ENCODE assay signal across 12 cellular contexts in the genomic region with DNA sequence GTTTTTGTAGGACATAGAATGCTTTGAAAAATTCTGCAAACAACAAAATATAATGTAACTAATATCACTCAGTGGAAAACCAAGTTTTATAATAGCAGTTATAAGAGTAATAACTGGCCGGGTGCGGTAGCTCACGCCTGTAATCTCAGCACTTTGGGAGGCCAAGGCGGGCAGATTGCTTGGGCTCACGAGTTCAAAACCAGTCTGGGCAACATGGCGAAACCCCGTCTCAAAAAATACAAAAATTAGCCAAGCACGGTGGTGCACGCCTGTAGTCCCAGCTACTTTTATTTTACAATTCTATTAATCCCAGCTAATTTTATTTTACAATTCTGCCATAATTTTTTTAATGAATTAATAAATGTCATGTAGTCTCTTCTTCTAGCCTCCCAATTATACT. TPM values are rescaled to one million over a fixed set of nuclear protein-coding genes. Genes with fewer than 3 reads are reported as not detected.
DNase-seq lines count a peak whose midpoint lies in the region; ATAC-seq, FAIRE-seq and TF ChIP-seq lines count a peak whose summit lies in the region.
"Had no signal": no experiment of that assay in that cellular context is flagged by ENCODE, and none has a peak within 500 bp of the region (broad histone marks: within the 10 kb centered on the region; RNA-seq: fewer than 3 reads in every experiment).

No MANE protein-coding gene starts in this region.

- H3K36me3 ChIP-seq in small intestine (ENCODE audit: control insufficient read depth in 2 of 2, insufficient read depth in 2 of 2, low read length in 2 of 2), result no peaks in the 10 kb centered on the region
- H3K36me3 ChIP-seq: tibial nerve had no signal

- CTCF ChIA-PET in activated CD4-positive, alpha-beta T cell treated with anti-CD3 and anti-CD28 coated beads, Interleukin-2, amount 10 ng/mL, durations not matched to agents 7 days and 5 days (lab: Charles Lee), result interaction anchor here (1.0 to 2.2 kb wide), 3 partner anchors 11 to 40 kb away, joined by 3 to 5 read pairs (median 3); no protein-coding TSS in a partner anchor
- CTCF ChIA-PET in RWPE1 (lab: Yijun Ruan, JAX), result interaction anchor here (0.6 kb wide), 1 partner anchor 24 kb away, joined by 5 read pairs; no protein-coding TSS in a partner anchor

- H3K27ac Mint-ChIP-seq in activated CD4-positive, alpha-beta T cell treated with anti-CD3 and anti-CD28 coated beads, Interleukin-2, amount 10 ng/mL, durations not matched to agents 7 days and 5 days, result no peak overlapping the region
- H3K27ac Mint-ChIP-seq in central memory CD8-positive, alpha-beta T cell (ENCODE audit: low read depth), result peak overlapping the region; percentile 99

- DNase-seq in activated CD4-positive, alpha-beta T cell treated with anti-CD3 and anti-CD28 coated beads, Interleukin-2, amount 10 ng/mL, durations not matched to agents 7 days and 5 days, result no peak
- DNase-seq in activated CD4-positive, alpha-beta T cell treated with anti-CD3 and anti-CD28 coated beads, Interleukin-2, amount 50 U/mL, for 4 hours, result no peak
- DNase-seq in NB4 (ENCODE audit: low read depth), result no peak
- no peak for DNase-seq in central memory CD8-positive, alpha-beta T cell (ENCODE audit: low spot score in 2 of 2)
- peak; percentile 44 for DNase-seq in retina
- no peak for DNase-seq in RWPE1 (ENCODE audit: low spot score)
- no peak for DNase-seq in small intestine
- DNase-seq: EL, Right ventricle myocardium superior had no signal

- H3K9me3 Mint-ChIP-seq in activated CD4-positive, alpha-beta T cell treated with anti-CD3 and anti-CD28 coated beads, Interleukin-2, amount 10 ng/mL, durations not matched to agents 7 days and 5 days, result no peaks in the 10 kb centered on the region
- no peaks in the 10 kb centered on the region for H3K9me3 Mint-ChIP-seq in central memory CD8-positive, alpha-beta T cell

- no peaks in the 10 kb centered on the region for H3K27me3 Mint-ChIP-seq in activated CD4-positive, alpha-beta T cell treated with anti-CD3 and anti-CD28 coated beads, Interleukin-2, amount 10 ng/mL, durations not matched to agents 7 days and 5 days
- H3K27me3 Mint-ChIP-seq in central memory CD8-positive, alpha-beta T cell, result no peaks in the 10 kb centered on the region

- H3K27me3 ChIP-seq in small intestine (ENCODE audit: control insufficient read depth in 2 of 2, insufficient read depth in 2 of 2, low read length in 2 of 2), result no peaks in the 10 kb centered on the region
- H3K27me3 ChIP-seq: tibial nerve had no signal

- H3K4me1 Mint-ChIP-seq in activated CD4-positive, alpha-beta T cell treated with anti-CD3 and anti-CD28 coated beads, Interleukin-2, amount 10 ng/mL, durations not matched to agents 7 days and 5 days, result peaks cover 52% of the 10 kb centered on the region
- H3K4me1 Mint-ChIP-seq in central memory CD8-positive, alpha-beta T cell, result peaks cover 44% of the 10 kb centered on the region

- POLR2A ChIA-PET in activated CD4-positive, alpha-beta T cell treated with anti-CD3 and anti-CD28 coated beads, Interleukin-2, amount 10 ng/mL, durations not matched to agents 7 days and 5 days (lab: Charles Lee), result interaction anchor here (0.6 to 1.7 kb wide), 2 partner anchors 29 to 485 kb away, joined by 3 read pairs; a partner anchor contains a TSS
- POLR2A ChIA-PET in RWPE1 (lab: Yijun Ruan, JAX; ENCODE audit: low non-redundant PET), result no interaction called here

- no peak for FAIRE-seq in small intestine (lab: Jason Lieb, UNC)

- H3K9me3 ChIP-seq in small intestine (ENCODE audit: control insufficient read depth, low read depth), result no peaks in the 10 kb centered on the region
- H3K9me3 ChIP-seq: tibial nerve had no signal

- WGBS in small intestine, 3 donors, result 44 to 63% (median 59%) methylated on average over 9 of the region's 9 CpGs

- H3K27ac ChIP-seq in RWPE1, result no peak overlapping the region
- H3K27ac ChIP-seq in small intestine (ENCODE audit: low read depth in 1 of 2, low read length in 1 of 2), result no peak overlapping the region
- H3K27ac ChIP-seq: coronary artery had no signal

- H3K4me3 Mint-ChIP-seq in activated CD4-positive, alpha-beta T cell treated with anti-CD3 and anti-CD28 coated beads, Interleukin-2, amount 10 ng/mL, durations not matched to agents 7 days and 5 days, result peak overlapping the region; percentile 89
- peak overlapping the region; percentile 86 for H3K4me3 Mint-ChIP-seq in central memory CD8-positive, alpha-beta T cell

- TF ChIP-seq POLR2A in NB4 (IDR thresholded peaks at IDR 0.05; ENCODE audit: extremely low read depth, insufficient read length), result no peak

- peaks cover 5% of the 10 kb centered on the region for H3K36me3 Mint-ChIP-seq in activated CD4-positive, alpha-beta T cell treated with anti-CD3 and anti-CD28 coated beads, Interleukin-2, amount 10 ng/mL, durations not matched to agents 7 days and 5 days (ENCODE audit: low read depth)
- H3K36me3 Mint-ChIP-seq in central memory CD8-positive, alpha-beta T cell (ENCODE audit: insufficient read depth), result peaks cover 22% of the 10 kb centered on the region

- ATAC-seq in central memory CD8-positive, alpha-beta T cell (replicated peaks; ENCODE audit: extremely low read depth, poor library complexity, severe bottlenecking), result no peak
- no peak for ATAC-seq in GM19452 (IDR thresholded peaks at IDR 0.05; ENCODE audit: unreplicated experiment)

- H3K4me1 ChIP-seq in small intestine (ENCODE audit: control insufficient read depth in 2 of 2, insufficient read depth in 1 of 2, low read depth in 1 of 2, low read length in 1 of 2), result peaks cover 0 to 2% of the 10 kb centered on the region in 2 donors

- TF ChIP-seq CTCF in NB4 (IDR thresholded peaks at IDR 0.05; ENCODE audit: low read depth, low read length) (no peak), RWPE1 (conservative IDR thresholded peaks at IDR 0.05; ENCODE audit: low read depth) (no peak)

- H3K4me3 ChIP-seq in NB4 (ENCODE audit: low read depth, low read length), result peak overlapping the region; percentile 79
- H3K4me3 ChIP-seq in small intestine (ENCODE audit: low read depth in 1 of 2, low read length in 2 of 2), result no peak overlapping the region

RNA-seq across cellular contexts. Expression of a gene that starts 2.3 kb away (rescaled TPM):
- 10 to 100 TPM; 30.9 to 40.2 TPM for total RNA-seq in activated CD4-positive, alpha-beta T cell treated with anti-CD3 and anti-CD28 coated beads, Interleukin-2, amount 10 ng/mL, durations not matched to agents 7 days and 5 days
- 1 to 10 TPM; 2.4 to 7.3 (median 5.8) TPM for polyA plus RNA-seq in small intestine
